In the genomic region with DNA sequence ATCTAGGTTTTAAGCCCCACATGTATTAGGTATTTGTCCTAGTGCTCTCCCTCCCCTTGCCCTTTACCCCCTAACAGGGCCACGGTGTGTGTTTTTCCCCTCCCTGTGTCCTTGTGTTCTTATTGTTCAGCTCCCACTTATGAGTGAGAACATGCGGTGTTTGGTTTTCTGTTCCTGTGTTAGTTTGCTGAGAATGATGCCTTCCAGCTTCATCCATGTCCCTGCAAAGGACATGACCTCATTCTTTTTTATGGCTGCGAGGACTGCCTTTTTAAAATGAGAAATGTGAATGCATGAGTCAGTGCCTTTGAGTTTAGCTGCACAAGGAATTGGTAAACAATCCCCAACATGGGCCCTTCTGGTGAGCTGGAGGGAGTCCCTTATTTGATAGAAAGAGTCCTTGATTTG, we compare ENCODE assay signal across 8 cellular contexts.
A peak's percentile ranks its signal among the peaks of the same experiment; 100 is the strongest.
DNase-seq lines count a peak whose midpoint lies in the region; ATAC-seq, FAIRE-seq and TF ChIP-seq lines count a peak whose summit lies in the region.
"Not testable (repeated sequence)": the region's sequence is repeated elsewhere in the genome, so short reads cannot be mapped to it uniquely, and the experiment has no call there.

No MANE protein-coding gene starts in this region.

- POLR2A ChIA-PET in A549 (lab: Yijun Ruan, JAX): interaction anchor here (0.9 kb wide), 1 partner anchor 88 kb away, joined by 3 read pairs; a partner anchor contains a TSS

- not testable (repeated sequence) for TF ChIP-seq POLR2A in A549 (IDR thresholded peaks at IDR 0.05; ENCODE audit: low read length); right lobe of liver (IDR thresholded peaks at IDR 0.05)

- not testable (repeated sequence) for FAIRE-seq in A549 (lab: Jason Lieb, UNC)

- CTCF ChIA-PET in A549 (lab: Yijun Ruan, JAX): interaction anchor here (0.7 to 2.4 kb wide), 7 partner anchors 12 to 283 kb away, joined by 3 to 8 read pairs (median 3); no protein-coding TSS in a partner anchor

- peak overlapping the region; percentile 80 to 88 for H3K27ac ChIP-seq in A549
- peak overlapping the region; percentile 37 to 90 (median 65) for H3K27ac ChIP-seq in right lobe of liver
- H3K27ac ChIP-seq in rectal smooth muscle tissue (ENCODE audit: low read depth, low read length): peak overlapping the region; percentile 37

- TF ChIP-seq RAD21 in A549 (conservative IDR thresholded peaks at IDR 0.05 in 1 of 2, IDR thresholded peaks at IDR 0.05 in 1 of 2): not testable (repeated sequence)

- WGBS in A549 (ENCODE audit: missing lambda C conversion rate): 6% methylated on average over 3 of the region's 3 CpGs
- 12% methylated on average over 3 of the region's 3 CpGs for WGBS in right lobe of liver (ENCODE audit: insufficient coverage, low coverage, low lambda C conversion rate, missing lambda C conversion rate)

- DNase-seq in A549 (ENCODE audit: low read depth in 1 of 2, low spot score in 1 of 2) (peak; percentile 62 to 82), ELR (ENCODE audit: low read depth) (peak; percentile 87), HT1080 (ENCODE audit: low read depth) (peak; percentile 64), SW480 (ENCODE audit: low spot score) (peak; percentile 32), cardiac fibroblast (ENCODE audit: low read depth in 2 of 2) (peak; percentile 13 to 68), fibroblast of the aortic adventitia (ENCODE audit: low read depth) (peak; percentile 42)
- DNase-seq in right lobe of liver: not testable (repeated sequence)

- H3K4me2 ChIP-seq in A549: peak overlapping the region; percentile 65

- not testable (repeated sequence) for H3K9ac ChIP-seq in rectal smooth muscle tissue (ENCODE audit: low read length)

- intact Hi-C loops in right lobe of liver (cut with DNase I): not testable (repeated sequence)

- not testable (repeated sequence) for TF ChIP-seq EP300 in A549 (IDR thresholded peaks at IDR 0.05)

- H3K9me3 ChIP-seq in A549, right lobe of liver: not testable (repeated sequence)

- not testable (repeated sequence) for TF ChIP-seq CTCF in A549 (IDR thresholded peaks at IDR 0.05); cardiac fibroblast (IDR thresholded peaks at IDR 0.05; ENCODE audit: low read depth, low read length); fibroblast of the aortic adventitia (IDR thresholded peaks at IDR 0.05; ENCODE audit: insufficient read depth, low read length); right lobe of liver (IDR thresholded peaks at IDR 0.05)

- not testable (repeated sequence) for H3K27me3 ChIP-seq in right lobe of liver; rectal smooth muscle tissue (ENCODE audit: control insufficient read depth, insufficient read depth, low read length)

- ATAC-seq in A549 (peak; percentile 91 to 94), right lobe of liver (peak; percentile 27 to 74 (median 52))

- H3K36me3 ChIP-seq in right lobe of liver; rectal smooth muscle tissue (ENCODE audit: control insufficient read depth, insufficient read depth, low read length): not testable (repeated sequence)

- H3K4me1 ChIP-seq in A549 (peaks cover 33% of the 10 kb centered on the region), right lobe of liver (peaks cover 0 to 31% (median 7%) of the 10 kb centered on the region in 4 donors)
- H3K4me1 ChIP-seq in rectal smooth muscle tissue (ENCODE audit: control insufficient read depth, insufficient read depth, low read length): not testable (repeated sequence)

- H3K4me3 ChIP-seq in A549; cardiac fibroblast (replicated peaks in 1 of 2; ENCODE audit: low read depth in 2 of 2, low read length in 2 of 2); fibroblast of the aortic adventitia (ENCODE audit: low read depth, low read length); right lobe of liver; rectal smooth muscle tissue (ENCODE audit: low read length): not testable (repeated sequence)

TF ChIP-seq in A549, 52 proteins besides CTCF, POLR2A, EP300 and RAD21:
- TF ChIP-seq FOSL2 (IDR thresholded peaks at IDR 0.05): not testable (repeated sequence)
- peak; percentile 79 for TF ChIP-seq FOSL2 (CRISPR knock-in tag; IDR thresholded peaks at IDR 0.05)
- TF ChIP-seq, protein P1, sequence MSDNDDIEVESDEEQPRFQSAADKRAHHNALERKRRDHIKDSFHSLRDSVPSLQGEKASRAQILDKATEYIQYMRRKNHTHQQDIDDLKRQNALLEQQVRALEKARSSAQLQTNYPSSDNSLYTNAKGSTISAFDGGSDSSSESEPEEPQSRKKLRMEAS (IDR thresholded peaks at IDR 0.05): peak; percentile 65; the same call in 1 of the 2 replicates
- TF ChIP-seq JUNB (IDR thresholded peaks at IDR 0.05): peak; percentile 27; the same call in 1 of the 2 replicates
